In the genomic region with DNA sequence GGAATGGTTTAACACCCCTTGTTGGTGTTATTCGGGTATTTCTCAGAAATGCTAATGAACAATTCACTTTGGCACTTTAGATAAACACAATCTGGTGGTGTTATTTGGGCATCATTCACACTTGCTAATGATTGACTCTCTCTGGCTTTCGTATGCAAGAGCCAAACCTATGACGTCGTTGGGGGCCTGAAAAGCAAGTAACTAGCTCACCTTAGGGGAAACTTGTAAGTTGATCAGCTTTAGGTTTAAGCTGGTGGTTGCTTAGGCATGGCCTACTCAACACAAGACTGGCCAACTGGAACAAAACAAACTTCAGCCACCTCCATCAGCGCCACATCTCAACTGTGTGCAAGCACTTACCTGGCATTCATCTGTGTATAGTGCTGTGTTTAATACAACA, we compare ENCODE assay signal across 17 cellular contexts. TPM values are rescaled to one million over a fixed set of nuclear protein-coding genes. Genes with fewer than 3 reads are reported as not detected.
DNase-seq lines count a peak whose midpoint lies in the region; ATAC-seq, FAIRE-seq and TF ChIP-seq lines count a peak whose summit lies in the region.
"Had no signal": no experiment of that assay in that cellular context is flagged by ENCODE, and none has a peak within 500 bp of the region (broad histone marks: within the 10 kb centered on the region; RNA-seq: fewer than 3 reads in every experiment).

No MANE protein-coding gene starts in this region.

- no peaks in the 10 kb centered on the region for H3K9me3 ChIP-seq in H1 (ENCODE audit: insufficient read depth in 2 of 2, low read depth in 1 of 2, low read length in 1 of 2)

- no peak overlapping the region for H3K23ac ChIP-seq in H1 (ENCODE audit: insufficient read length)

- FAIRE-seq in H1 (lab: Jason Lieb, UNC) = no peak

- H3K9me3 Mint-ChIP-seq in GM23338 (no peaks in the 10 kb centered on the region), memory B cell (no peaks in the 10 kb centered on the region)
- H3K9me3 Mint-ChIP-seq in effector memory CD8-positive, alpha-beta T cell = no peaks in the 10 kb centered on the region

- H2AFZ ChIP-seq in GM23338 (no peak overlapping the region), H1 (ENCODE audit: low read length) (no peak overlapping the region)
- H2AFZ ChIP-seq: GM23248 had no signal

- H3K27ac ChIP-seq in GM23338 (ENCODE audit: low read depth) (no peak overlapping the region), H1 (ENCODE audit: low read depth, low read length) (no peak overlapping the region)
- H3K27ac ChIP-seq: GM23248 had no signal

- H2BK5ac ChIP-seq in H1 (ENCODE audit: low read depth, low read length) = 0 out of 2 replicates have a peak overlapping the region, but pooled peaks have one; percentile 1

- no peak for TF ChIP-seq EP300 in H1 (IDR thresholded peaks at IDR 0.05; ENCODE audit: borderline replicate concordance in 1 of 2, low read depth in 2 of 2, low read length in 2 of 2)

- no peak overlapping the region; the same call in 1 of the 2 replicates for H3K18ac ChIP-seq in H1 (ENCODE audit: extremely low read depth, low read length)

- H3K4me1 Mint-ChIP-seq in GM23338 (peaks cover 53% of the 10 kb centered on the region), memory B cell (no peaks in the 10 kb centered on the region)
- peaks cover 0 to 3% of the 10 kb centered on the region in 2 donors for H3K4me1 Mint-ChIP-seq in effector memory CD8-positive, alpha-beta T cell (ENCODE audit: low read depth in 2 of 2)

- no peak overlapping the region for H4K91ac ChIP-seq in H1 (replicated peaks; ENCODE audit: insufficient read length, low read length)

- H2BK20ac ChIP-seq in H1 (ENCODE audit: low read length) = no peak overlapping the region

- no peak overlapping the region for H3K4ac ChIP-seq in H1 (replicated peaks; ENCODE audit: insufficient read length, low read depth, low read length)

- H3K14ac ChIP-seq in H1 (ENCODE audit: insufficient read length) = no peak overlapping the region

- peaks cover 67% of the 10 kb centered on the region for H3K4me1 ChIP-seq in GM23338 (ENCODE audit: insufficient read depth)
- H3K4me1 ChIP-seq in H1 (replicated peaks in 1 of 4; ENCODE audit: control insufficient read depth in 3 of 4, insufficient read depth in 4 of 4, low read length in 3 of 4) = peaks cover 4 to 20% (median 14%) of the 10 kb centered on the region in 4 experiments; a peak in 6 of 7 replicates

- no peak for TF ChIP-seq POLR2A in H1 (IDR thresholded peaks at IDR 0.05; ENCODE audit: control extremely low read depth in 1 of 2, low read depth in 2 of 2, low read length in 2 of 2)

- CTCF ChIA-PET in H1 (lab: Charles Lee; ENCODE audit: partially characterized antibody) = interaction anchor here (0.7 to 3.5 kb wide), 4 partner anchors 41 to 106 kb away, joined by 3 to 15 read pairs (median 6); no protein-coding TSS in a partner anchor

- H3K27me3 Mint-ChIP-seq in GM23338 (ENCODE audit: insufficient read depth, low read depth, poor library complexity) (peaks cover 14% of the 10 kb centered on the region), memory B cell (peaks cover 31% of the 10 kb centered on the region)
- peaks cover 72 to 82% of the 10 kb centered on the region in 2 donors for H3K27me3 Mint-ChIP-seq in effector memory CD8-positive, alpha-beta T cell

- no peaks in the 10 kb centered on the region for H3K9me2 ChIP-seq in GM23338 (ENCODE audit: insufficient read depth)

- no peak overlapping the region for H3K4me3 Mint-ChIP-seq in GM23338
- H3K4me3 Mint-ChIP-seq in memory B cell = no peak overlapping the region
- H3K4me3 Mint-ChIP-seq in effector memory CD8-positive, alpha-beta T cell = no peak overlapping the region

- H3K27ac Mint-ChIP-seq in GM23338 (no peak overlapping the region), memory B cell (no peak overlapping the region)
- no peak overlapping the region for H3K27ac Mint-ChIP-seq in effector memory CD8-positive, alpha-beta T cell

- H2BK120ac ChIP-seq in H1 (replicated peaks; ENCODE audit: low read depth, low read length) = no peak overlapping the region

- 34% methylated on average over 5 of the region's 5 CpGs; no CpG with 5 or more reads in 1 of the 2 experiments for whole genome bisulfite sequencing in H1 (ENCODE audit: extremely low coverage in 1 of 2, insufficient coverage in 1 of 2, insufficient read length in 1 of 2, insufficient replicate concordance in 2 of 2, low coverage in 1 of 2, low lambda C conversion rate in 2 of 2, missing lambda C conversion rate in 1 of 2), 2 experiments

- POLR2A ChIA-PET in H1 (lab: Charles Lee; ENCODE audit: partially characterized antibody) = no interaction called here

- no peak overlapping the region for H3K9ac ChIP-seq in H1 (replicated peaks in 1 of 4; ENCODE audit: extremely low read depth in 1 of 4, low read depth in 3 of 4, low read length in 3 of 4)
- H3K9ac ChIP-seq: GM23248 had no signal

- no peak overlapping the region for H3K56ac ChIP-seq in H1 (replicated peaks; ENCODE audit: insufficient read length, low read depth, low read length)

- peak overlapping the region; percentile 4; the same call in 1 of the 2 replicates for H2AK5ac ChIP-seq in H1 (ENCODE audit: low read depth, low read length)

- no peak overlapping the region for H4K5ac ChIP-seq in H1 (ENCODE audit: insufficient read length, low read depth, low read length)

- H3K23me2 ChIP-seq in H1 (ENCODE audit: low read depth, low read length) = no peaks in the 10 kb centered on the region

- no peaks in the 10 kb centered on the region; the same call in 1 of the 2 replicates for H3F3A ChIP-seq in GM23338 (replicated peaks; ENCODE audit: low read depth)

- no peak for TF ChIP-seq RAD21 in H1 (IDR thresholded peaks at IDR 0.05 in 1 of 2, conservative IDR thresholded peaks at IDR 0.05 in 1 of 2; ENCODE audit: low read depth in 2 of 2, low read length in 2 of 2)

- H3K4me2 ChIP-seq in GM23338 (peak overlapping the region; percentile 24), H1 (ENCODE audit: insufficient read depth in 1 of 2, low read depth in 2 of 2, low read length in 2 of 2) (peak overlapping the region; percentile 27 to 39; a peak in 3 of 4 replicates)

- no peak for TF ChIP-seq CTCF in GM23338 (conservative IDR thresholded peaks at IDR 0.05; ENCODE audit: low read depth in 2 of 2)
- no peak for TF ChIP-seq CTCF in H1 (IDR thresholded peaks at IDR 0.05; ENCODE audit: control extremely low read depth in 1 of 3, insufficient read depth in 1 of 3, low read depth in 1 of 3, low read length in 3 of 3)

- H2BK15ac ChIP-seq in H1 (ENCODE audit: low read length) = no peak overlapping the region

- peak; percentile 68 for DNase-seq in DMS 273 (lab: John Stamatoyannopoulos, UW; ENCODE audit: unreplicated experiment)
- peak; percentile 50 for DNase-seq in GM23338 (ENCODE audit: low spot score)
- no peak for DNase-seq in H1 (ENCODE audit: low read depth in 1 of 2, low spot score in 2 of 2)
- no peak for DNase-seq in memory B cell (ENCODE audit: low spot score in 2 of 2)
- no peak for DNase-seq in effector memory CD8-positive, alpha-beta T cell
- no peak for DNase-seq in occipital lobe (lab: John Stamatoyannopoulos, UW)
- DNase-seq: AML-193, Calu3, GM23248, NCI-H146, NCI-H345, NCI-H748 treated with DMSO at 0.1 percent for 48 hours, SHP77 had no signal

- H3K79me2 ChIP-seq in GM23338 (replicated peaks; ENCODE audit: insufficient read depth) = no peaks in the 10 kb centered on the region
- H3K79me2 ChIP-seq in H1 (ENCODE audit: control insufficient read depth in 1 of 2, insufficient read depth in 2 of 2, low read length in 2 of 2) = no peaks in the 10 kb centered on the region

- no peaks in the 10 kb centered on the region for H3K79me1 ChIP-seq in H1 (ENCODE audit: low read depth, low read length)

- H3K36me3 ChIP-seq in GM23338 (ENCODE audit: insufficient read depth) (no peaks in the 10 kb centered on the region), H1 (ENCODE audit: control insufficient read depth in 2 of 4, insufficient read depth in 4 of 4, low read length in 3 of 4) (no peaks in the 10 kb centered on the region)

- H3K4me3 ChIP-seq in GM23338 (no peak overlapping the region), H1 (ENCODE audit: extremely low read depth in 1 of 4, insufficient read depth in 2 of 4, low read depth in 3 of 4, low read length in 4 of 4) (peak overlapping the region in 1 of 4 experiments; percentile 15; a peak in 1 of 8 replicates)
- H3K4me3 ChIP-seq: GM23248 had no signal

- H3K27me3 ChIP-seq in GM23338 (ENCODE audit: insufficient read depth) (peaks cover 6% of the 10 kb centered on the region; the same call in 1 of the 2 replicates), H1 (replicated peaks in 1 of 4; ENCODE audit: control insufficient read depth in 3 of 4, extremely low read depth in 1 of 4, insufficient read depth in 3 of 4, low read length in 3 of 4) (peaks cover 0 to 3% (median 0%) of the 10 kb centered on the region in 4 experiments; a peak in 3 of 7 replicates)

- H4K8ac ChIP-seq in H1 (ENCODE audit: extremely low read depth, insufficient read depth, low read length) = no peak overlapping the region

- no peaks in the 10 kb centered on the region for H4K20me1 ChIP-seq in GM23338 (replicated peaks; ENCODE audit: insufficient read depth)
- H4K20me1 ChIP-seq in H1 (replicated peaks in 1 of 2; ENCODE audit: control insufficient read depth in 1 of 2, insufficient read depth in 2 of 2, low read length in 2 of 2) = no peaks in the 10 kb centered on the region

- H2BK12ac ChIP-seq in H1 (ENCODE audit: low read depth, low read length) = peak overlapping the region; percentile 20; the same call in 1 of the 2 replicates

- ATAC-seq in GM23338 (peak; percentile 52), memory B cell (ENCODE audit: low read depth) (peak; percentile 12), HG02970 (IDR thresholded peaks at IDR 0.05; ENCODE audit: low FRiP score, unreplicated experiment) (no peak)
- ATAC-seq in effector memory CD8-positive, alpha-beta T cell (replicated peaks) = no peak
- ATAC-seq: Panc1, SK-N-SH treated with all-trans-retinoic acid at 6 μM for 48 hours had no signal

- H3K36me3 Mint-ChIP-seq in GM23338 (ENCODE audit: low read depth) (no peaks in the 10 kb centered on the region), memory B cell (no peaks in the 10 kb centered on the region)
- peaks cover 2% of the 10 kb centered on the region for H3K36me3 Mint-ChIP-seq in effector memory CD8-positive, alpha-beta T cell (ENCODE audit: insufficient read depth)

TF ChIP-seq in H1, 55 proteins besides CTCF, POLR2A, EP300 and RAD21 (continues in another document):
- TF ChIP-seq CREB1 (IDR thresholded peaks at IDR 0.05) = peak; percentile 59; the same call in 1 of the 2 replicates

RNA-seq across cellular contexts. Expression of a gene that starts 24.4 kb away (rescaled TPM):
- total RNA-seq in GM23338 (2014; rRNA removed; shearing (Covaris generic)) = 0.27 and 1.1 TPM in 2 replicates
- polyA plus RNA-seq in GM23338 (2016; fragmentation: Nextera tagmentation; extraction: Ambion mirVana) = 0.10 and 0.35 TPM in 2 replicates
- 0.60 and 0.77 TPM in 2 replicates for total RNA-seq in H1 (2021; fragmentation: NEBNext Ultra II Directional; extraction: Animal tissue kit (Norgen Biotek cat#: 25700))
- polyA plus RNA-seq in H1 (2011; rRNA removed) = 1.3 and 1.4 TPM in 2 replicates
- 0.70 TPM for polyA plus RNA-seq in H1 (2011; cell fraction: cytosol; rRNA removed)
- polyA plus RNA-seq in H1 (2011; cell fraction: nucleus; rRNA removed) = 0.67 TPM
- 0.74 to 0.88 TPM (median 0.79 TPM) in 4 replicates for polyA plus RNA-seq in H1 (2012, experiment 1 of 2)
- 0.62 TPM for polyA plus RNA-seq in H1 (2012, experiment 2 of 2)
- polyA plus RNA-seq in H1 (2013, experiment 1 of 2) = 0.14 TPM
- polyA plus RNA-seq in H1 (2013, experiment 2 of 2) = 0.26 TPM
- polyA minus RNA-seq in H1 (2011; rRNA and poly(A)+ RNA removed) = 0.27 and 0.38 TPM in 2 replicates
- polyA minus RNA-seq in H1 (2011; cell fraction: cytosol; rRNA and poly(A)+ RNA removed) = 0.51 TPM
- polyA minus RNA-seq in H1 (2011; cell fraction: nucleus; rRNA and poly(A)+ RNA removed) = 1.2 TPM
- total RNA-seq in occipital lobe = not detected
- total RNA-seq: Calu3, GM23248, HT-29 had no signal
- polyA plus RNA-seq: GM23248 had no signal

Comparison
In these comparisons a context has a peak if more than half of its experiments do, and no peak if none do; other contexts are left out.
1. DNase-seq: peak in DMS 273 (single experiment) and GM23338 (single experiment); none in H1 (0 of 2), memory B cell (0 of 2), effector memory CD8-positive, alpha-beta T cell (0 of 3) and occipital lobe (single experiment).
2. ATAC-seq: peak in GM23338 (single experiment) and memory B cell (single experiment); none in effector memory CD8-positive, alpha-beta T cell (single experiment) and HG02970 (single experiment).